1 cellular context compared by ENCODE assay signal in the genomic region with DNA sequence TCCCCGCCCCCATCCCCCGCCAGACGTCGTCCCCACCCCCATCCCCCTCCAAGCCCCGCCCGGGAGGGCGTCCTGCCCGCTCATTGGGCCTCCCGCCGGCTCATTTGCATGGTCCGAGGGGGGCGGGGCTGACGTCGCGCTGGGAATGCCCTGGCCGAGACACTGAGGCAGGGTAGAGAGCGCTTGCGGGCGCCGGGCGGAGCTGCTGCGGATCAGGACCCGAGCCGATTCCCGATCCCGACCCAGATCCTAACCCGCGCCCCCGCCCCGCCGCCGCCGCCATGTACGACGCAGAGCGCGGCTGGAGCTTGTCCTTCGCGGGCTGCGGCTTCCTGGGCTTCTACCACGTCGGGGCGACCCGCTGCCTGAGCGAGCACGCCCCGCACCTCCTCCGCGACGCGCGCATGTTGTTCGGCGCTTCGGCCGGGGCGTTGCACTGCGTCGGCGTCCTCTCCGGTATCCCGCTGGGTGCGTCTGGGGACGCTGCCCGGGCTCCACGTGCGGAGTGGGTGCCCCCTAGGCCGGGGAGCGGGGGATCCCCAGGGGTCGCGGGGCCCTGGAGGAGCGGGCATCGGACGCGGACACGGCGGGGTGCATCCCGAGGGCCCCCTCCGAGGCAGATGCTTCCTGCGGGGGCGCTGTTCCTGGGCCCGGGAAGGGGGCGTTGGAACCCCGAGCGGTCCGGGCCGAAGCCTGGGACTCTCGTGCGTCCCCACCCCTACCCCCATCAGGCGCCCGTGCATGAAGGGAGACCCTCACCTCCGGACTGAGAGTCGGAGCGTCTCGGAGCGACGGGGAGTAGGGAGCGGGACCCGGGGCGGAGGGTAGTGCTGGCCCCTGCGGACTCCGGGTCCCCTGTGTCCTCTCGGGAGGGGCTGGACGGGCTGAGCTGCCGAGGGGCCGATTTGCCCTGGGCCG.
A peak's percentile ranks its signal among the peaks of the same experiment; 100 is the strongest.
TF ChIP-seq lines count a peak whose summit lies in the region.

A gene with protein sequence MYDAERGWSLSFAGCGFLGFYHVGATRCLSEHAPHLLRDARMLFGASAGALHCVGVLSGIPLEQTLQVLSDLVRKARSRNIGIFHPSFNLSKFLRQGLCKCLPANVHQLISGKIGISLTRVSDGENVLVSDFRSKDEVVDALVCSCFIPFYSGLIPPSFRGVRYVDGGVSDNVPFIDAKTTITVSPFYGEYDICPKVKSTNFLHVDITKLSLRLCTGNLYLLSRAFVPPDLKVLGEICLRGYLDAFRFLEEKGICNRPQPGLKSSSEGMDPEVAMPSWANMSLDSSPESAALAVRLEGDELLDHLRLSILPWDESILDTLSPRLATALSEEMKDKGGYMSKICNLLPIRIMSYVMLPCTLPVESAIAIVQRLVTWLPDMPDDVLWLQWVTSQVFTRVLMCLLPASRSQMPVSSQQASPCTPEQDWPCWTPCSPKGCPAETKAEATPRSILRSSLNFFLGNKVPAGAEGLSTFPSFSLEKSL (plus strand): TSS at position 175 of the 918 bp plus-strand sequence. CDS start 107 bp downstream, at position 282.

TF ChIP-seq in HepG2, 621 proteins besides CTCF, POLR2A, EP300 and RAD21 (continued from another document and continues in another):
- TF ChIP-seq MYC (CRISPR knock-in tag; IDR thresholded peaks at IDR 0.05; ENCODE audit: borderline replicate concordance) (peak; percentile 92), ZNF839 (CRISPR knock-in tag; IDR thresholded peaks at IDR 0.05; ENCODE audit: borderline replicate concordance) (peak; percentile 84; the same call in 1 of the 2 replicates), POLR2AphosphoS5 (IDR thresholded peaks at IDR 0.05; ENCODE audit: low read depth, low read length) (peak; percentile 92), RCOR2 (CRISPR knock-in tag; IDR thresholded peaks at IDR 0.05) (no peak), SALL2 (CRISPR knock-in tag; IDR thresholded peaks at IDR 0.05) (peak; percentile 69), ZNF264 (CRISPR knock-in tag; IDR thresholded peaks at IDR 0.05) (0 out of 2 replicates have a peak, but pooled peaks have one; percentile 44), RARG (CRISPR knock-in tag; IDR thresholded peaks at IDR 0.05; ENCODE audit: low read depth) (no peak), ZNF841 (CRISPR knock-in tag; IDR thresholded peaks at IDR 0.05; ENCODE audit: borderline replicate concordance) (no peak), LCORL (IDR thresholded peaks at IDR 0.05) (no peak), LCORL (CRISPR knock-in tag; IDR thresholded peaks at IDR 0.05) (0 out of 2 replicates have a peak, but pooled peaks have one; percentile 46), RXRA (CRISPR knock-in tag; IDR thresholded peaks at IDR 0.05) (peak; percentile 78; the same call in 1 of the 2 replicates), EED (CRISPR knock-in tag; IDR thresholded peaks at IDR 0.05) (0 out of 2 replicates have a peak, but pooled peaks have one; percentile 31), BRD4 (CRISPR knock-in tag; IDR thresholded peaks at IDR 0.05) (peak; percentile 84), MBNL3 (CRISPR knock-in tag; conservative IDR thresholded peaks at IDR 0.05) (no peak), CBX1 (IDR thresholded peaks at IDR 0.05; ENCODE audit: low read depth) (peak; percentile 65), RBAK (CRISPR knock-in tag; IDR thresholded peaks at IDR 0.05) (no peak), ZNF446 (CRISPR knock-in tag; IDR thresholded peaks at IDR 0.05) (peak; percentile 91; the same call in 1 of the 2 replicates), ZNF644 (CRISPR knock-in tag; IDR thresholded peaks at IDR 0.05; ENCODE audit: low read depth) (no peak), RFX1 (IDR thresholded peaks at IDR 0.05) (no peak), GABPB1 (CRISPR knock-in tag; IDR thresholded peaks at IDR 0.05) (peak; percentile 65; the same call in 1 of the 2 replicates), HNRNPL (IDR thresholded peaks at IDR 0.05; ENCODE audit: low read depth, low read length) (0 out of 2 replicates have a peak, but pooled peaks have one; percentile 13), ZSCAN20 (CRISPR knock-in tag; IDR thresholded peaks at IDR 0.05; ENCODE audit: borderline replicate concordance) (peak; percentile 93), ZNF614 (CRISPR knock-in tag; IDR thresholded peaks at IDR 0.05; ENCODE audit: borderline replicate concordance) (no peak), ZNF468 (CRISPR knock-in tag; IDR thresholded peaks at IDR 0.05) (peak; percentile 93; the same call in 1 of the 2 replicates), FOXK1 (CRISPR knock-in tag; IDR thresholded peaks at IDR 0.05; ENCODE audit: borderline replicate concordance, low read depth) (0 out of 2 replicates have a peak, but pooled peaks have one; percentile 17), TBX2 (CRISPR knock-in tag; IDR thresholded peaks at IDR 0.05; ENCODE audit: borderline replicate concordance) (peak; percentile 49; the same call in 1 of the 2 replicates), KAT2B (IDR thresholded peaks at IDR 0.05; ENCODE audit: borderline replicate concordance, low read depth, low read length) (no peak)
- TF ChIP-seq, protein P1, sequence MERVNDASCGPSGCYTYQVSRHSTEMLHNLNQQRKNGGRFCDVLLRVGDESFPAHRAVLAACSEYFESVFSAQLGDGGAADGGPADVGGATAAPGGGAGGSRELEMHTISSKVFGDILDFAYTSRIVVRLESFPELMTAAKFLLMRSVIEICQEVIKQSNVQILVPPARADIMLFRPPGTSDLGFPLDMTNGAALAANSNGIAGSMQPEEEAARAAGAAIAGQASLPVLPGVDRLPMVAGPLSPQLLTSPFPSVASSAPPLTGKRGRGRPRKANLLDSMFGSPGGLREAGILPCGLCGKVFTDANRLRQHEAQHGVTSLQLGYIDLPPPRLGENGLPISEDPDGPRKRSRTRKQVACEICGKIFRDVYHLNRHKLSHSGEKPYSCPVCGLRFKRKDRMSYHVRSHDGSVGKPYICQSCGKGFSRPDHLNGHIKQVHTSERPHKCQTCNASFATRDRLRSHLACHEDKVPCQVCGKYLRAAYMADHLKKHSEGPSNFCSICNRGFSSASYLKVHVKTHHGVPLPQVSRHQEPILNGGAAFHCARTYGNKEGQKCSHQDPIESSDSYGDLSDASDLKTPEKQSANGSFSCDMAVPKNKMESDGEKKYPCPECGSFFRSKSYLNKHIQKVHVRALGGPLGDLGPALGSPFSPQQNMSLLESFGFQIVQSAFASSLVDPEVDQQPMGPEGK (CRISPR knock-in tag; IDR thresholded peaks at IDR 0.05), result peak; percentile 81
- TF ChIP-seq, protein P2, sequence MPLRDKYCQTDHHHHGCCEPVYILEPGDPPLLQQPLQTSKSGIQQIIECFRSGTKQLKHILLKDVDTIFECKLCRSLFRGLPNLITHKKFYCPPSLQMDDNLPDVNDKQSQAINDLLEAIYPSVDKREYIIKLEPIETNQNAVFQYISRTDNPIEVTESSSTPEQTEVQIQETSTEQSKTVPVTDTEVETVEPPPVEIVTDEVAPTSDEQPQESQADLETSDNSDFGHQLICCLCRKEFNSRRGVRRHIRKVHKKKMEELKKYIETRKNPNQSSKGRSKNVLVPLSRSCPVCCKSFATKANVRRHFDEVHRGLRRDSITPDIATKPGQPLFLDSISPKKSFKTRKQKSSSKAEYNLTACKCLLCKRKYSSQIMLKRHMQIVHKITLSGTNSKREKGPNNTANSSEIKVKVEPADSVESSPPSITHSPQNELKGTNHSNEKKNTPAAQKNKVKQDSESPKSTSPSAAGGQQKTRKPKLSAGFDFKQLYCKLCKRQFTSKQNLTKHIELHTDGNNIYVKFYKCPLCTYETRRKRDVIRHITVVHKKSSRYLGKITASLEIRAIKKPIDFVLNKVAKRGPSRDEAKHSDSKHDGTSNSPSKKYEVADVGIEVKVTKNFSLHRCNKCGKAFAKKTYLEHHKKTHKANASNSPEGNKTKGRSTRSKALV (CRISPR knock-in tag; IDR thresholded peaks at IDR 0.05), result peak; percentile 87
- TF ChIP-seq, protein P3, sequence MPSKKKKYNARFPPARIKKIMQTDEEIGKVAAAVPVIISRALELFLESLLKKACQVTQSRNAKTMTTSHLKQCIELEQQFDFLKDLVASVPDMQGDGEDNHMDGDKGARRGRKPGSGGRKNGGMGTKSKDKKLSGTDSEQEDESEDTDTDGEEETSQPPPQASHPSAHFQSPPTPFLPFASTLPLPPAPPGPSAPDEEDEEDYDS (CRISPR knock-in tag; IDR thresholded peaks at IDR 0.05), result peak; percentile 95
- TF ChIP-seq, protein P4, sequence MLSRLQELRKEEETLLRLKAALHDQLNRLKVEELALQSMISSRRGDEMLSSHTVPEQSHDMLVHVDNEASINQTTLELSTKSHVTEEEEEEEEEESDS (CRISPR knock-in tag; IDR thresholded peaks at IDR 0.05; ENCODE audit: borderline replicate concordance), result peak; percentile 82; the same call in 1 of the 2 replicates
- TF ChIP-seq, protein P5, sequence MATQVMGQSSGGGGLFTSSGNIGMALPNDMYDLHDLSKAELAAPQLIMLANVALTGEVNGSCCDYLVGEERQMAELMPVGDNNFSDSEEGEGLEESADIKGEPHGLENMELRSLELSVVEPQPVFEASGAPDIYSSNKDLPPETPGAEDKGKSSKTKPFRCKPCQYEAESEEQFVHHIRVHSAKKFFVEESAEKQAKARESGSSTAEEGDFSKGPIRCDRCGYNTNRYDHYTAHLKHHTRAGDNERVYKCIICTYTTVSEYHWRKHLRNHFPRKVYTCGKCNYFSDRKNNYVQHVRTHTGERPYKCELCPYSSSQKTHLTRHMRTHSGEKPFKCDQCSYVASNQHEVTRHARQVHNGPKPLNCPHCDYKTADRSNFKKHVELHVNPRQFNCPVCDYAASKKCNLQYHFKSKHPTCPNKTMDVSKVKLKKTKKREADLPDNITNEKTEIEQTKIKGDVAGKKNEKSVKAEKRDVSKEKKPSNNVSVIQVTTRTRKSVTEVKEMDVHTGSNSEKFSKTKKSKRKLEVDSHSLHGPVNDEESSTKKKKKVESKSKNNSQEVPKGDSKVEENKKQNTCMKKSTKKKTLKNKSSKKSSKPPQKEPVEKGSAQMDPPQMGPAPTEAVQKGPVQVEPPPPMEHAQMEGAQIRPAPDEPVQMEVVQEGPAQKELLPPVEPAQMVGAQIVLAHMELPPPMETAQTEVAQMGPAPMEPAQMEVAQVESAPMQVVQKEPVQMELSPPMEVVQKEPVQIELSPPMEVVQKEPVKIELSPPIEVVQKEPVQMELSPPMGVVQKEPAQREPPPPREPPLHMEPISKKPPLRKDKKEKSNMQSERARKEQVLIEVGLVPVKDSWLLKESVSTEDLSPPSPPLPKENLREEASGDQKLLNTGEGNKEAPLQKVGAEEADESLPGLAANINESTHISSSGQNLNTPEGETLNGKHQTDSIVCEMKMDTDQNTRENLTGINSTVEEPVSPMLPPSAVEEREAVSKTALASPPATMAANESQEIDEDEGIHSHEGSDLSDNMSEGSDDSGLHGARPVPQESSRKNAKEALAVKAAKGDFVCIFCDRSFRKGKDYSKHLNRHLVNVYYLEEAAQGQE (IDR thresholded peaks at IDR 0.05; ENCODE audit: borderline replicate concordance in 1 of 2, low read depth in 1 of 2, low read length in 2 of 2), result 0 out of 4 replicates have a peak, but pooled peaks of 1 of the 2 experiments have one; percentile 9
- TF ChIP-seq, protein P6, sequence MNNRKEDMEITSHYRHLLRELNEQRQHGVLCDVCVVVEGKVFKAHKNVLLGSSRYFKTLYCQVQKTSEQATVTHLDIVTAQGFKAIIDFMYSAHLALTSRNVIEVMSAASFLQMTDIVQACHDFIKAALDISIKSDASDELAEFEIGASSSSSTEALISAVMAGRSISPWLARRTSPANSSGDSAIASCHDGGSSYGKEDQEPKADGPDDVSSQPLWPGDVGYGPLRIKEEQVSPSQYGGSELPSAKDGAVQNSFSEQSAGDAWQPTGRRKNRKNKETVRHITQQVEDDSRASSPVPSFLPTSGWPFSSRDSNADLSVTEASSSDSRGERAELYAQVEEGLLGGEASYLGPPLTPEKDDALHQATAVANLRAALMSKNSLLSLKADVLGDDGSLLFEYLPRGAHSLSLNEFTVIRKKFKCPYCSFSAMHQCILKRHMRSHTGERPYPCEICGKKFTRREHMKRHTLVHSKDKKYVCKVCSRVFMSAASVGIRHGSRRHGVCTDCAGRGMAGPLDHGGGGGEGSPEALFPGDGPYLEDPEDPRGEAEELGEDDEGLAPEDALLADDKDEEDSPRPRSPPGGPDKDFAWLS (CRISPR knock-in tag; IDR thresholded peaks at IDR 0.05; ENCODE audit: borderline replicate concordance), result no peak
- TF ChIP-seq, protein P7, sequence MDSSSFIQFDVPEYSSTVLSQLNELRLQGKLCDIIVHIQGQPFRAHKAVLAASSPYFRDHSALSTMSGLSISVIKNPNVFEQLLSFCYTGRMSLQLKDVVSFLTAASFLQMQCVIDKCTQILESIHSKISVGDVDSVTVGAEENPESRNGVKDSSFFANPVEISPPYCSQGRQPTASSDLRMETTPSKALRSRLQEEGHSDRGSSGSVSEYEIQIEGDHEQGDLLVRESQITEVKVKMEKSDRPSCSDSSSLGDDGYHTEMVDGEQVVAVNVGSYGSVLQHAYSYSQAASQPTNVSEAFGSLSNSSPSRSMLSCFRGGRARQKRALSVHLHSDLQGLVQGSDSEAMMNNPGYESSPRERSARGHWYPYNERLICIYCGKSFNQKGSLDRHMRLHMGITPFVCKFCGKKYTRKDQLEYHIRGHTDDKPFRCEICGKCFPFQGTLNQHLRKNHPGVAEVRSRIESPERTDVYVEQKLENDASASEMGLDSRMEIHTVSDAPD (CRISPR knock-in tag; IDR thresholded peaks at IDR 0.05), result no peak
- TF ChIP-seq, protein P8, sequence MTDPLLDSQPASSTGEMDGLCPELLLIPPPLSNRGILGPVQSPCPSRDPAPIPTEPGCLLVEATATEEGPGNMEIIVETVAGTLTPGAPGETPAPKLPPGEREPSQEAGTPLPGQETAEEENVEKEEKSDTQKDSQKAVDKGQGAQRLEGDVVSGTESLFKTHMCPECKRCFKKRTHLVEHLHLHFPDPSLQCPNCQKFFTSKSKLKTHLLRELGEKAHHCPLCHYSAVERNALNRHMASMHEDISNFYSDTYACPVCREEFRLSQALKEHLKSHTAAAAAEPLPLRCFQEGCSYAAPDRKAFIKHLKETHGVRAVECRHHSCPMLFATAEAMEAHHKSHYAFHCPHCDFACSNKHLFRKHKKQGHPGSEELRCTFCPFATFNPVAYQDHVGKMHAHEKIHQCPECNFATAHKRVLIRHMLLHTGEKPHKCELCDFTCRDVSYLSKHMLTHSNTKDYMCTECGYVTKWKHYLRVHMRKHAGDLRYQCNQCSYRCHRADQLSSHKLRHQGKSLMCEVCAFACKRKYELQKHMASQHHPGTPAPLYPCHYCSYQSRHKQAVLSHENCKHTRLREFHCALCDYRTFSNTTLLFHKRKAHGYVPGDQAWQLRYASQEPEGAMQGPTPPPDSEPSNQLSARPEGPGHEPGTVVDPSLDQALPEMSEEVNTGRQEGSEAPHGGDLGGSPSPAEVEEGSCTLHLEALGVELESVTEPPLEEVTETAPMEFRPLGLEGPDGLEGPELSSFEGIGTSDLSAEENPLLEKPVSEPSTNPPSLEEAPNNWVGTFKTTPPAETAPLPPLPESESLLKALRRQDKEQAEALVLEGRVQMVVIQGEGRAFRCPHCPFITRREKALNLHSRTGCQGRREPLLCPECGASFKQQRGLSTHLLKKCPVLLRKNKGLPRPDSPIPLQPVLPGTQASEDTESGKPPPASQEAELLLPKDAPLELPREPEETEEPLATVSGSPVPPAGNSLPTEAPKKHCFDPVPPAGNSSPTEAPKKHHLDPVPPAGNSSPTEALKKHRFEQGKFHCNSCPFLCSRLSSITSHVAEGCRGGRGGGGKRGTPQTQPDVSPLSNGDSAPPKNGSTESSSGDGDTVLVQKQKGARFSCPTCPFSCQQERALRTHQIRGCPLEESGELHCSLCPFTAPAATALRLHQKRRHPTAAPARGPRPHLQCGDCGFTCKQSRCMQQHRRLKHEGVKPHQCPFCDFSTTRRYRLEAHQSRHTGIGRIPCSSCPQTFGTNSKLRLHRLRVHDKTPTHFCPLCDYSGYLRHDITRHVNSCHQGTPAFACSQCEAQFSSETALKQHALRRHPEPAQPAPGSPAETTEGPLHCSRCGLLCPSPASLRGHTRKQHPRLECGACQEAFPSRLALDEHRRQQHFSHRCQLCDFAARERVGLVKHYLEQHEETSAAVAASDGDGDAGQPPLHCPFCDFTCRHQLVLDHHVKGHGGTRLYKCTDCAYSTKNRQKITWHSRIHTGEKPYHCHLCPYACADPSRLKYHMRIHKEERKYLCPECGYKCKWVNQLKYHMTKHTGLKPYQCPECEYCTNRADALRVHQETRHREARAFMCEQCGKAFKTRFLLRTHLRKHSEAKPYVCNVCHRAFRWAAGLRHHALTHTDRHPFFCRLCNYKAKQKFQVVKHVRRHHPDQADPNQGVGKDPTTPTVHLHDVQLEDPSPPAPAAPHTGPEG (CRISPR knock-in tag; IDR thresholded peaks at IDR 0.05), result peak; percentile 69; the same call in 1 of the 2 replicates
